ENCODE assay signal across 1 cellular context in the genomic region with DNA sequence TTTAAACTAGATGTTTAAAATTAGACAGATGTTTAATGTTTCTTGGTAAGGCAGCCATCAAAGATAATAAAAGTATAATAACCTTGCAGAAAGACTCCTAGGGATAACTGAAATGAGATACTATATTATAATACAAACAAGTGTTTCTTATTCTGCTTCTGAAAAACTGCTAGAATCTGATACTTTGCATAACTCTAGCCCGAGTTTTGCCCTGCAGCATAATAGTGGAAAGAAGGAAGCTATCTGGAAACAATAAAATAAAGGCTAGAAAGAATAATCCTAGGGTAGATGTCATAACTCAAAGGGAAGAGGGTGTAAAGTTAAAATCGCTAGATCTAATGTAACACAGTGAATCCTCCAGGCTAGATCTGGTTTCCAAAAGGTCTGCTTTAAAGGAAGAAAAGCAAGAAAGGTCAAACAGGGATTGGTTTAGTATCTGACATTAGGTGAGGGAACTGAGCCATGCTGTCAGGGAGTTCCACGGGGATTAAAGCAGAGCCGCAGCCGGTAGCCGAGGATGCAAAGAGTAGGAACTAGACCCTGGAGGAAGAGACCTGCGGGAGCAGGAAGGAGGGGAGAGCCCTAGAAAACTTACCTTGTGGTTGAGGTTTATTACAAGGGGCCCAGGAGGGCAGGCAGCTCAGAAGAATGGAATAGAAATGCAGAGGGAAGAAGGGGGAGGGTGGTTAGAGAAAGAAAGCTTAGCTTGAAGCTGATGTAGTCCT.
TF ChIP-seq lines count a peak whose summit lies in the region.

No MANE protein-coding gene starts in this region.

TF ChIP-seq in GM23338, 12 proteins besides CTCF, POLR2A, EP300 and RAD21:
- TF ChIP-seq POLR2AphosphoS5 (IDR thresholded peaks at IDR 0.05; ENCODE audit: low read depth) = no peak
- 0 out of 2 replicates have a peak, but pooled peaks have one; percentile 4 for TF ChIP-seq ZNF462 (CRISPR knock-in tag; IDR thresholded peaks at IDR 0.05)
